Comparison of ENCODE assay signal across 9 cellular contexts in genomic region chr6:142820336-142821016, GRCh38.
DNase-seq lines count a peak whose midpoint lies in the region; TF ChIP-seq lines count a peak whose summit lies in the region.
"Had no signal": no experiment of that assay in that cellular context is flagged by ENCODE, and none has a peak within 500 bp of the region (broad histone marks: within the 10 kb centered on the region; RNA-seq: fewer than 3 reads in every experiment).

No MANE protein-coding gene starts in this region.

- no peak for TF ChIP-seq CTCF in DOHH2 (IDR thresholded peaks at IDR 0.05; ENCODE audit: low read depth, low read length, poor library complexity, severe bottlenecking)
- TF ChIP-seq CTCF in OCI-LY3 (IDR thresholded peaks at IDR 0.05; ENCODE audit: low read depth, low read length) = no peak
- TF ChIP-seq CTCF in GM20000 (IDR thresholded peaks at IDR 0.05; ENCODE audit: extremely low read depth, missing control alignments) = no peak

- H2AFZ ChIP-seq in OCI-LY3 (ENCODE audit: low read depth, low read length) = no peak overlapping the region

- no peaks in the 10 kb centered on the region for H3K9me3 ChIP-seq in DOHH2 (ENCODE audit: control insufficient read depth, insufficient read depth, low read length)
- no peaks in the 10 kb centered on the region for H3K9me3 ChIP-seq in OCI-LY3 (ENCODE audit: insufficient read depth, low read length)
- no peaks in the 10 kb centered on the region for H3K9me3 ChIP-seq in effector memory CD4-positive, alpha-beta T cell (ENCODE audit: control insufficient read depth, low read length)

- H3K9ac ChIP-seq in OCI-LY3 (ENCODE audit: low read length) = peak overlapping the region; percentile 36

- H3K27ac ChIP-seq in DOHH2 (ENCODE audit: low read depth, low read length) = peak overlapping the region; percentile 73
- H3K27ac ChIP-seq in OCI-LY3 (ENCODE audit: low read length) = peak overlapping the region; percentile 43; the same call in 1 of the 2 replicates
- peak overlapping the region; percentile 79 for H3K27ac ChIP-seq in effector memory CD4-positive, alpha-beta T cell (ENCODE audit: insufficient read depth, low read length, poor library complexity, severe bottlenecking)

- no peaks in the 10 kb centered on the region for H3K9me2 ChIP-seq in DOHH2 (replicated peaks; ENCODE audit: control insufficient read depth, low read length)

- peaks cover 26% of the 10 kb centered on the region for H3K79me2 ChIP-seq in DOHH2 (ENCODE audit: control insufficient read depth, low read length)
- peaks cover 20% of the 10 kb centered on the region for H3K79me2 ChIP-seq in OCI-LY3 (ENCODE audit: low read length)

- no peaks in the 10 kb centered on the region for H3K27me3 ChIP-seq in DOHH2 (ENCODE audit: control insufficient read depth, low read length)
- no peaks in the 10 kb centered on the region for H3K27me3 ChIP-seq in OCI-LY3 (ENCODE audit: low read depth, low read length)
- no peaks in the 10 kb centered on the region for H3K27me3 ChIP-seq in effector memory CD4-positive, alpha-beta T cell (replicated peaks; ENCODE audit: control insufficient read depth, insufficient read depth, low read length, poor library complexity, severe bottlenecking)

- H3K4me1 ChIP-seq in DOHH2 (ENCODE audit: control insufficient read depth, low read length) (peaks cover 44% of the 10 kb centered on the region), OCI-LY3 (ENCODE audit: low read length) (peaks cover 46% of the 10 kb centered on the region)
- peaks cover 42% of the 10 kb centered on the region for H3K4me1 ChIP-seq in effector memory CD4-positive, alpha-beta T cell (ENCODE audit: control insufficient read depth, insufficient read depth, low read length, poor library complexity, severe bottlenecking)

- H3K4me3 ChIP-seq in DOHH2 (ENCODE audit: low read length) (peak overlapping the region; percentile 69), OCI-LY3 (ENCODE audit: low read length) (peak overlapping the region; percentile 76)
- peak overlapping the region; percentile 45 for H3K4me3 ChIP-seq in effector memory CD4-positive, alpha-beta T cell (ENCODE audit: insufficient read depth, low read depth, low read length, poor library complexity, severe bottlenecking)

- H4K20me1 ChIP-seq in DOHH2 (ENCODE audit: control insufficient read depth, insufficient read depth, low read depth, low read length) = no peaks in the 10 kb centered on the region
- H4K20me1 ChIP-seq in OCI-LY3 (ENCODE audit: insufficient read depth, low read length) = peaks cover 18% of the 10 kb centered on the region

- peak overlapping the region; percentile 91 for H3K4me2 ChIP-seq in DOHH2 (ENCODE audit: low read length)
- peak overlapping the region; percentile 93 for H3K4me2 ChIP-seq in OCI-LY3 (ENCODE audit: low read length)

- H3K36me3 ChIP-seq in DOHH2 (ENCODE audit: control insufficient read depth, low read length) (peaks cover 14% of the 10 kb centered on the region), OCI-LY3 (replicated peaks; ENCODE audit: low read depth, low read length) (peaks cover 6% of the 10 kb centered on the region)
- H3K36me3 ChIP-seq in effector memory CD4-positive, alpha-beta T cell (ENCODE audit: control insufficient read depth, insufficient read depth, low read length) = peaks cover 3% of the 10 kb centered on the region

- peaks cover 14% of the 10 kb centered on the region for H3F3A ChIP-seq in DOHH2 (ENCODE audit: control insufficient read depth, insufficient read depth)

- DNase-seq in effector memory CD4-positive, alpha-beta T cell = no peak
- DNase-seq in pulmonary artery endothelial cell (ENCODE audit: low read depth, low spot score) (peak; percentile 45), DMS53 (lab: John Stamatoyannopoulos, UW) (no peak), RKO (ENCODE audit: low spot score) (no peak), GM20000 (ENCODE audit: low spot score) (no peak), GM03348 (ENCODE audit: low spot score) (no peak)
- DNase-seq: SIG-M5 had no signal
